ENCODE assay signal across 1 cellular context in the genomic region with DNA sequence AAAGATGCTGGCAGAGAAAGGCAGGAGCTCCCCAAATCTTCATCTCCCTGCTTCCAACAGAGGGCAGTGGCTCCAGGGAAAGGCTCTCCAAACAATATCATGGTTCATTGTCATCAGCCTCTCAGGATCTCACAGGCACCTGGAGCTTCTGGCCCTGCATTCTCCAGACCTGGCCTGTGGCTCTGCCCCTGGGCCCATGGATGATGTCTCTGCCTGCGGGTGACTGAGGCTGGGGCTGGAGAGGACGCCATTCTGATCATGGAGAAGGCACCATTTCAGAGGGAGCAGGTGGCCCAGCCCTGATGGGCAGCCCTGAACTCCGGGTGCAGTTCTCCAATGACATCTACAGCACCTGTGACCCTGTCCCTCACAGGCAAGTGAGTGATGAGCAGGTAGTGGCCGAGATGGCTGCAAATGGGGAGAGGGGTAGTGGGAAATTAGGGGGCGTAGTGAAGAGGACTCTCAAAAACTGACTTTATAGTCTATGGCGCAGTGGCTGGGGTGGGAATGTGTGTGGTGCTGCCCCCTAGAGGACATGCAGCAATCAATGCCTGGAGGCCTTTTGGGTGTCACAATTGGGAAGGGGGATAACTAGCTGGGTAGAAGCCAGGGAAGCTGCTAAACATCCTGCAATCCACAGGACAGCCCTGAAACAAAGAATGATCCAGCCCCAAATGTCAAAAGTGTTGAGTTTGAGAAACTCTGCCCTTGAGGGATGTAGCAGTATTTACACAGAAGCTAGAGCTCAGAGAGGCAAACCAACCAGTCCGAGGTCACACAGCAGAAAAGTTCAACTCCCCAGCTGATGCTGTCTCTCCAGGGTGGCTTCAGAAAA.
TF ChIP-seq lines count a peak whose summit lies in the region.

No MANE protein-coding gene starts in this region.

TF ChIP-seq in H1, 55 proteins besides CTCF, POLR2A, EP300 and RAD21 (continued from another document):
- TF ChIP-seq GABPA (IDR thresholded peaks at IDR 0.05; ENCODE audit: borderline replicate concordance, insufficient read depth, low read length) (no peak), PHF8 (conservative IDR thresholded peaks at IDR 0.05; ENCODE audit: low read depth, low read length) (no peak), CBX5 (IDR thresholded peaks at IDR 0.05; ENCODE audit: low read depth, low read length) (no peak), TEAD4 (IDR thresholded peaks at IDR 0.05; ENCODE audit: low read depth, low read length) (peak; percentile 79), SIN3A (conservative IDR thresholded peaks at IDR 0.05 in 1 of 2, IDR thresholded peaks at IDR 0.05 in 1 of 2; ENCODE audit: low read depth in 1 of 2, low read length in 2 of 2) (0 out of 4 replicates have a peak, but pooled peaks of 1 of the 2 experiments have one; percentile 44), JUN (IDR thresholded peaks at IDR 0.05; ENCODE audit: low read depth, low read length) (no peak), RNF2 (IDR thresholded peaks at IDR 0.05; ENCODE audit: borderline replicate concordance, low read depth, low read length, missing control alignments, poor library complexity, severe bottlenecking) (no peak), SIRT6 (IDR thresholded peaks at IDR 0.05; ENCODE audit: low read length) (no peak), HDAC6 (IDR thresholded peaks at IDR 0.05; ENCODE audit: low read depth, low read length) (no peak), RBBP5 (IDR thresholded peaks at IDR 0.05; ENCODE audit: borderline replicate concordance, low read depth, low read length) (no peak), MAX (IDR thresholded peaks at IDR 0.05) (no peak), POU5F1 (IDR thresholded peaks at IDR 0.05; ENCODE audit: low read depth, low read length) (no peak), SP4 (IDR thresholded peaks at IDR 0.05; ENCODE audit: low read length) (no peak), ZNF274 (IDR thresholded peaks at IDR 0.05; ENCODE audit: borderline replicate concordance, extremely low read depth, low read length) (no peak), ATF2 (IDR thresholded peaks at IDR 0.05; ENCODE audit: low read length) (no peak)
